In genomic region chr12:90393089-90393488, GRCh38 we compare ENCODE assay signal across 28 cellular contexts.
"Had no signal": no experiment of that assay in that cellular context is flagged by ENCODE, and none has a peak within 500 bp of the region (broad histone marks: within the 10 kb centered on the region; RNA-seq: fewer than 3 reads in every experiment).

No MANE protein-coding gene starts in this region.

- H3K27me3 ChIP-seq: MG63, SJCRH30 had no signal

- H3K36me3 ChIP-seq: MG63, SJCRH30 had no signal

- H3K4me3 ChIP-seq: MG63, SJCRH30, SK-N-MC had no signal

- H3K27ac ChIP-seq: SJCRH30, SK-N-MC had no signal

- H3K4me1 ChIP-seq: SJCRH30 had no signal

- DNase-seq: activated CD4-positive, alpha-beta T cell treated with anti-CD3 and anti-CD28 coated beads, Interleukin-2, amount 10 ng/mL, durations not matched to agents 24 days and 14 days; activated CD4-positive, alpha-beta T cell treated with anti-CD3 and anti-CD28 coated beads, Interleukin-2, amount 50 U/mL, for 4 hours; activated CD8-positive, alpha-beta T cell treated with anti-CD3 and anti-CD28 coated beads for 36 hours; activated effector memory CD4-positive, alpha-beta T cell treated with anti-CD3 and anti-CD28 coated beads, Interleukin-2, amount 50 U/mL, for 16 hours; activated naive CD4-positive, alpha-beta T cell; activated naive CD4-positive, alpha-beta T cell treated with anti-CD3 and anti-CD28 coated beads, Interleukin-2, amount 50 U/mL, for 16 hours; activated naive CD8-positive, alpha-beta T cell treated with anti-CD3 and anti-CD28 coated beads for 36 hours; activated T-cell treated with anti-CD3 and anti-CD28 coated beads, Interleukin-2, amount 50 U/mL, for 1 hour; activated T-cell treated with anti-CD3 and anti-CD28 coated beads, Interleukin-2, amount 50 U/mL, for 72 hours; amniotic stem cell; aorta; Karpas-422; KBM-7; MG63; MV-4-11; NCI-H1092; NCI-H1436 treated with DMSO at 0.1 percent for 48 hours; NCI-H1694 treated with DMSO at 0.1 percent for 48 hours; NCI-H2029; NCI-H2171; NCI-H510A; NCI-H526; NCI-H748 treated with DMSO at 0.1 percent for 48 hours; SHP77; SJCRH30; T1000 had no signal

- ATAC-seq: activated CD8-positive, alpha-beta T cell treated with anti-CD3 and anti-CD28 coated beads for 36 hours; activated T-cell treated with anti-CD3 and anti-CD28 coated beads, Interleukin-2, amount 50 U/mL, for 72 hours; activated T-helper 17 cell treated with anti-CD3 and anti-CD28 coated beads, Interleukin-2, amount 50 U/mL, for 72 hours had no signal

- H3K9me3 ChIP-seq: MG63 had no signal
